Comparison of ENCODE assay signal across 9 cellular contexts in the genomic region with DNA sequence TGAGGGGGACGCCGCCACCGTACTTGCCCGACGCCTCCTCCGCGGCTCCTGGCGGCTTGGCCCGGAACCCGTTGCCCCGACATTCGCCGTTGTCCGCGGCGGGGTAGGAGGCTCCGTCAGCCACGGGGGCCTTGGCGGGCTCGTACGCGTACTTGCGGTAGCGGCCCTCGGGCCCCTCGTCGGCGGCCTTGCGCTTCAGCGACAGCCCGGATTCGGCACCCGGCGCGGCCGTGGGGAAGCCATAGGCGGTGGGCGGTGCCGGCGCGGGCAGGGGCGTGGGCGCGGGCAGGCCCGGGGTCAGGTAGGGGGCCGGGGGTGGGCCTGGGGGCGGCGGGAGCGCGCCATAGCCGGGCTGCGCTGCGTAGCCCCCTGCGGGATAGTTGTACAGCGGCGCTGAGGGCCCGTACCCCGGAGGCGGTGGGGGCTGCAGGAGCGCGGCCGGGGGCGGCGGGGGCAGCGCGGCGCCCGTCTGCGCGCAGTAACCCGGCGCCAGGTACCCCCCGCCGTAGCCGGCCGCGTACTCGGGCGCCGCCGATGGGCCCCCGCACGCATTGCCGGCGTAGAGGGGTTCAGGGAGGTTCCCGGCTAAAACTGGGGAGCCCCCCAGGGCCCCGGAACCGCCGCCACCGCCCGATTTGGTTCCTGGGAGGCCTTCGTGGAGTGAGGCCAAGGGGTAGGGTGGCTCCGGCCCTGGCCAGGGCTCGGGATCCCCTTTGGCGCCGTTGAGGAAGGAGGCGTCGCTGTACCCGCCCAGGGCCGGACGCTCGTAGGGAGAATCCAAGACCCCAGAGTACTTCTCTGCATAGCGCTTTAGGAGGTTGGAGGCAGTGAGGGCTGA. TPM values are rescaled to one million over a fixed set of nuclear protein-coding genes. Genes with fewer than 3 reads are reported as not detected.
DNase-seq lines count a peak whose midpoint lies in the region; TF ChIP-seq lines count a peak whose summit lies in the region.
"Had no signal": no experiment of that assay in that cellular context is flagged by ENCODE, and none has a peak within 500 bp of the region (broad histone marks: within the 10 kb centered on the region; RNA-seq: fewer than 3 reads in every experiment).

No MANE protein-coding gene starts in this region.

- no peaks in the 10 kb centered on the region for H3K36me3 ChIP-seq in kidney epithelial cell (ENCODE audit: control insufficient read depth, insufficient read depth, low read length)
- H3K36me3 ChIP-seq in stomach = no peaks in the 10 kb centered on the region

- H3K9me3 ChIP-seq in stomach = no peaks in the 10 kb centered on the region

- no peaks in the 10 kb centered on the region for H3K9me3 Mint-ChIP-seq in activated naive CD8-positive, alpha-beta T cell (ENCODE audit: low read depth)

- H3K4me3 Mint-ChIP-seq in activated naive CD8-positive, alpha-beta T cell = peak overlapping the region; percentile 73

- H3K4me1 Mint-ChIP-seq in activated naive CD8-positive, alpha-beta T cell (ENCODE audit: low read depth) = peaks cover 22% of the 10 kb centered on the region

- intact Hi-C loops in stomach (cut with DNase I; ENCODE audit: low total_unique reads) = no loop called here

- H3K27ac Mint-ChIP-seq in activated naive CD8-positive, alpha-beta T cell = peak overlapping the region; percentile 46

- no peaks in the 10 kb centered on the region for H3K27me3 Mint-ChIP-seq in activated naive CD8-positive, alpha-beta T cell

- H3K4me3 ChIP-seq in kidney epithelial cell (ENCODE audit: low read depth, low read length) (peak overlapping the region; percentile 48), stomach (peak overlapping the region; percentile 51 to 62 (median 55))

- 27 to 62% (median 37%) methylated on average over 26 to 103 of the region's 103 CpGs for WGBS in stomach, 5 donors

- H3K27ac ChIP-seq in stomach = peak overlapping the region; percentile 65 to 83 (median 77)
- H3K27ac ChIP-seq: epithelial cell of prostate had no signal

- H3K4me1 ChIP-seq in stomach = peaks cover 16 to 45% (median 25%) of the 10 kb centered on the region in 4 donors

- H3K27me3 ChIP-seq in kidney epithelial cell (ENCODE audit: control insufficient read depth, insufficient read depth, low read length) (no peaks in the 10 kb centered on the region), stomach (peaks cover 0 to 69% (median 6%) of the 10 kb centered on the region in 3 donors)

- no peak for TF ChIP-seq EP300 in stomach (IDR thresholded peaks at IDR 0.05)

- TF ChIP-seq CTCF in kidney epithelial cell (IDR thresholded peaks at IDR 0.05; ENCODE audit: insufficient read depth, low read length, poor library complexity, severe bottlenecking) (no peak), stomach (IDR thresholded peaks at IDR 0.05) (no peak), GM13976 (IDR thresholded peaks at IDR 0.05; ENCODE audit: borderline replicate concordance, control extremely low read depth, extremely low read depth, insufficient read depth, missing control alignments) (no peak)

- peak; percentile 36 for DNase-seq in NCI-H2227 (lab: John Stamatoyannopoulos, UW; ENCODE audit: unreplicated experiment)
- DNase-seq in NCI-H2227 treated with DMSO at 0.1 percent for 48 hours (lab: John Stamatoyannopoulos, UW) = no peak
- no peak for DNase-seq in kidney epithelial cell (ENCODE audit: low read depth)
- DNase-seq in stomach = no peak
- no peak for DNase-seq in GM13976 (ENCODE audit: low spot score)
- DNase-seq in NCI-H2196 treated with DMSO at 0.1 percent for 48 hours (lab: John Stamatoyannopoulos, UW; ENCODE audit: unreplicated experiment) = no peak
- DNase-seq in NCI-H187 treated with DMSO at 0.1 percent for 48 hours (lab: John Stamatoyannopoulos, UW) = no peak

- no peaks in the 10 kb centered on the region for H3K36me3 Mint-ChIP-seq in activated naive CD8-positive, alpha-beta T cell

- no peak for TF ChIP-seq POLR2A in stomach (IDR thresholded peaks at IDR 0.05)

- in situ Hi-C loops in GM13976 (cut with MboI; ENCODE audit: low sequenced_read_pairs, unreplicated experiment) = no loop called here

RNA-seq across cellular contexts. Expression of gene FIGNL2, which starts 26.9 kb away (rescaled TPM):
- total RNA-seq in kidney epithelial cell (2.1 and 2.6 TPM in 2 replicates), stomach (1 to 10 TPM in 1 of 5 donors, under 1 TPM in 2, not detected in 2; under 0.01 to 1.4 (median 0.73) TPM)
- under 1 TPM in 2 of 3 donors, not detected in 1; 0.10 to 0.12 TPM for polyA plus RNA-seq in stomach
